1 cellular context compared by ENCODE assay signal in genomic region chr15:69093614-69094013, GRCh38.
TF ChIP-seq lines count a peak whose summit lies in the region.

No MANE protein-coding gene starts in this region.

TF ChIP-seq in H1, 55 proteins besides CTCF, POLR2A, EP300 and RAD21 (continued from another document):
- TF ChIP-seq ATF2 (IDR thresholded peaks at IDR 0.05; ENCODE audit: low read length) (no peak), ASH2L (IDR thresholded peaks at IDR 0.05; ENCODE audit: low read length) (no peak)
